Comparison of ENCODE assay signal across 8 cellular contexts in the genomic region with DNA sequence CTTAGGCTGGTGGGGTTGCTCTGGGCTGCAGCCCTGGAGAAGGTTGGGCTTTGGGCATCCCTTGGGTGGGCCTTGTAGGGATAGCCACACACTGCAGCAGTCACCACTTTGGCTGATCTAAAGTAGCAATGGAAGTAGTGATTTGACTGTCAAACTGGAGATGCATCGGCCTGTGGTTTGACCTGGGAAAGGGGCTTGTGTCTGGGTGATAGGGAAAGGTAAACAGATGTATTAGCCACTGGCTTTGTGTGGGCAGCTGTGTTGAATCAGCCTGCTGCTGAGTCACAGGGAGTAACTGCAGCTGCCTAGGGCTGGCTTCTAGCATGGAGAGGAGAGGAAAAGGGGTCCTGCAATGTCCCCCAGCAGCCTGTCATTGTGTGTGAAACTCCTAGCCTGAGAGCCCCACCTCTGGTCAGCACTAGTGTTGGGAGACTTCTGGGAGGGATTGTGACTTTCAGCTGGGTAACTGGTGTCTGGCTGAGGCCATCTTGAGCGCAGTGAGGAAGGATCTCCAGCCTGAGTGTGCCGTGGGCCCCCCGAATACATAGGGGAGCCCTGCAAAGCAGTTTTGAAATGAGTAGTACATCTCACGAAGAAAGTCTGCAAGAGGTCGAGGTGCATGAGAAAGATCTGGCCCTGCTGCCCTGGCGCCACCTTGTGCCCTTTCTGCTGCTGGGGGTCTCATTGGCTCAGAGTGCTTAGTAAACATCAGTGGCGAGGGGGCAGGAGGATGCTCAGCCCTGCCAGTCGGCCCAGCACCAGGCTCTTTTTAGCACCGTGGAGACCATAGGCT.
DNase-seq lines count a peak whose midpoint lies in the region; ATAC-seq and TF ChIP-seq lines count a peak whose summit lies in the region.

No MANE protein-coding gene starts in this region.

- no peaks in the 10 kb centered on the region for H3K9me3 ChIP-seq in fibroblast of lung (ENCODE audit: control insufficient read depth, insufficient read depth, low read depth, low read length)
- H3K9me3 ChIP-seq in right cardiac atrium (ENCODE audit: control insufficient read depth, low read length), result no peaks in the 10 kb centered on the region

- H3K27ac ChIP-seq in fibroblast of lung (ENCODE audit: insufficient read depth, low read length) (no peak overlapping the region), right cardiac atrium (ENCODE audit: low read length) (no peak overlapping the region)

- H3K27me3 ChIP-seq in fibroblast of lung (ENCODE audit: control insufficient read depth, insufficient read depth, low read length), result no peaks in the 10 kb centered on the region
- H3K27me3 ChIP-seq in right cardiac atrium (ENCODE audit: control insufficient read depth, insufficient read depth), result no peaks in the 10 kb centered on the region

- no peaks in the 10 kb centered on the region for H3K79me2 ChIP-seq in fibroblast of lung (ENCODE audit: control insufficient read depth, insufficient read depth, low read length)

- no peak overlapping the region for H3K9ac ChIP-seq in fibroblast of lung (ENCODE audit: insufficient read depth, low read length)

- DNase-seq in AG09319 (ENCODE audit: extremely low read depth, low read depth) (no peak), NCI-H146 (lab: John Stamatoyannopoulos, UW) (peak; percentile 88), fibroblast of lung (ENCODE audit: low read depth in 2 of 2) (peak; percentile 90 to 97), NOMO-1 treated with DMSO at 0.1 percent for 48 hours (lab: John Stamatoyannopoulos, UW; ENCODE audit: unreplicated experiment) (no peak), right cardiac atrium (no peak), globus pallidus (ENCODE audit: low spot score) (no peak), left colon (no peak)

- no peaks in the 10 kb centered on the region for H4K20me1 ChIP-seq in fibroblast of lung (ENCODE audit: control insufficient read depth, extremely low read depth, insufficient read depth, low read length)

- H2AFZ ChIP-seq in fibroblast of lung (ENCODE audit: low read length), result no peak overlapping the region

- WGBS in right cardiac atrium, result 89% methylated on average over 10 of the region's 10 CpGs

- ATAC-seq in GM18519 (IDR thresholded peaks at IDR 0.05; ENCODE audit: low FRiP score, unreplicated experiment), result peak; percentile 83
- ATAC-seq in right cardiac atrium, result no peak
- no peak for ATAC-seq in left colon

- H3K4me1 ChIP-seq in fibroblast of lung (ENCODE audit: control insufficient read depth, extremely low read depth, insufficient read depth, low read length) (peaks cover 15% of the 10 kb centered on the region), right cardiac atrium (ENCODE audit: control insufficient read depth, insufficient read depth, low read length) (no peaks in the 10 kb centered on the region)

- intact Hi-C loops in right cardiac atrium (cut with DNase I) (no loop called here), left colon (cut with DNase I, micrococcal nuclease) (no loop called here)

- TF ChIP-seq CTCF in AG09319 (IDR thresholded peaks at IDR 0.05; ENCODE audit: low read depth, low read length) (peak; percentile 1), fibroblast of lung (conservative IDR thresholded peaks at IDR 0.05 in 1 of 2, IDR thresholded peaks at IDR 0.05 in 1 of 2; ENCODE audit: low read depth in 1 of 2, low read length in 2 of 2) (no peak)

- H3K4me3 ChIP-seq in fibroblast of lung (replicated peaks in 1 of 4; ENCODE audit: control extremely low read depth in 1 of 4, insufficient read depth in 1 of 4, low read depth in 3 of 4, low read length in 4 of 4) (no peak overlapping the region), right cardiac atrium (ENCODE audit: low read length) (no peak overlapping the region)

- no peak overlapping the region for H3K4me2 ChIP-seq in fibroblast of lung (ENCODE audit: extremely low read depth, insufficient read depth, low read length)

- H3K36me3 ChIP-seq in fibroblast of lung (ENCODE audit: control insufficient read depth, insufficient read depth, low read length), result no peaks in the 10 kb centered on the region

Comparison
In these comparisons a context has a peak if more than half of its experiments do, and no peak if none do; other contexts are left out.
1. DNase-seq: peak in NCI-H146 (single experiment) and fibroblast of lung (2 of 2); none in AG09319 (single experiment), NOMO-1 treated with DMSO at 0.1 percent for 48 hours (single experiment), right cardiac atrium (0 of 3), globus pallidus (single experiment) and left colon (0 of 2).